Comparison of ENCODE assay signal across 1 cellular context in the genomic region with DNA sequence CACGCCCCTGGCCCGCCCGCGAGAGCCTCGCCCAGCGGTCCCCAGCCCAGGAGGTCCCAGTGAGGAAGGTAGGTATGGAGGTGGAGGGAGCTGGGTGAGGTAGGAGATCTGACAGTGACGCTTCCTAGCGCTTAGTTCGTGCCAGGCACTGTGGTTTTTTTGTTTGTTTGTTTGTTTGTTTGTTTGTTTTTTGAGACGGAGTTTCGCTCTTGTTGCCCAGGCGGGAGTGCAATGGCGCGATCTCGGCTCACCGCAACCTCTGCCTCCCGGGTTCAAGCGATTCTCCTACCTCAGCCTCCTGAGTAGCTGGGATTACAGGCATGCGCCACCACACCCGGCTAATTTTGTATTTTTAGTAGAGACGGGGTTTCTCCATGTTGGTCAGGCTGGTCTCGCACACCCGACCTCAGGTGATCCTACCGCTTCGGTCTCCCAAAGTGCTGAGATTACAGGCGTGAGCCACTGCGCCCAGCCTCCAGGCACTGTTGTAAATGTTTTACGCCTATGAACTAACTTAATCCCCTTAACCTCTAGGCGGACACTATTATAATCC.
TF ChIP-seq lines count a peak whose summit lies in the region.

No MANE protein-coding gene starts in this region.

TF ChIP-seq in A549, 52 proteins besides CTCF, POLR2A, EP300 and RAD21:
- peak; percentile 48; the same call in 1 of the 2 replicates for TF ChIP-seq KDM1A (IDR thresholded peaks at IDR 0.05; ENCODE audit: low read depth)
TF ChIP-seq in A549: peak in this region for 1; not testable (repeated sequence) for 51.
